In genomic region chr7:49773082-49773938, GRCh38 we compare ENCODE assay signal across 10 cellular contexts. TPM values are rescaled to one million over a fixed set of nuclear protein-coding genes. Genes with fewer than 3 reads are reported as not detected.
DNase-seq lines count a peak whose midpoint lies in the region; ATAC-seq and TF ChIP-seq lines count a peak whose summit lies in the region.
"Had no signal": no experiment of that assay in that cellular context is flagged by ENCODE, and none has a peak within 500 bp of the region (broad histone marks: within the 10 kb centered on the region; RNA-seq: fewer than 3 reads in every experiment).

Gene VWC2, plus strand, starts transcription at chr7:49773638. Its CDS starts 1,798 bp downstream, at chr7:49775436.

- intact Hi-C loops in activated CD8-positive, alpha-beta T cell treated with anti-CD3 and anti-CD28 coated beads for 36 hours (cut with micrococcal nuclease) = no loop called here
- intact Hi-C loops in upper lobe of right lung (cut with DNase I) = no loop called here

- ATAC-seq in activated CD8-positive, alpha-beta T cell treated with anti-CD3 and anti-CD28 coated beads, Interleukin-2, amount 10 ng/mL, durations not matched to agents 7 days and 5 days = peak; percentile 24
- ATAC-seq in activated CD8-positive, alpha-beta T cell treated with anti-CD3 and anti-CD28 coated beads for 36 hours = no peak
- ATAC-seq in upper lobe of right lung = peak; percentile 31

- no peak for TF ChIP-seq CTCF in activated CD8-positive, alpha-beta T cell treated with anti-CD3 and anti-CD28 coated beads for 36 hours (IDR thresholded peaks at IDR 0.05)
- TF ChIP-seq CTCF in coronary artery (IDR thresholded peaks at IDR 0.05) (no peak), upper lobe of right lung (IDR thresholded peaks at IDR 0.05) (no peak)

- H3K36me3 ChIP-seq in mesodermal cell (ENCODE audit: control insufficient read depth, insufficient read depth, low read length) (no peaks in the 10 kb centered on the region), upper lobe of right lung (no peaks in the 10 kb centered on the region)

- H3K27me3 ChIP-seq in upper lobe of right lung = peaks cover 60% of the 10 kb centered on the region

- CTCF ChIA-PET in activated CD8-positive, alpha-beta T cell treated with anti-CD3 and anti-CD28 coated beads, Interleukin-2, amount 10 ng/mL, durations not matched to agents 7 days and 5 days (lab: Charles Lee) = no interaction called here
- CTCF ChIA-PET in activated CD8-positive, alpha-beta T cell treated with anti-CD3 and anti-CD28 coated beads for 36 hours (lab: Charles Lee) = no interaction called here

- 2 to 4% methylated on average over 37 to 69 of the region's 83 CpGs for WGBS in mesodermal cell (ENCODE audit: insufficient coverage in 2 of 2), 2 experiments

- H3K4me3 ChIP-seq in coronary artery (peak within 1 kb of the TSS; percentile 72), mesodermal cell (ENCODE audit: extremely low read depth, insufficient read depth, low read length, poor library complexity, severe bottlenecking) (peak within 1 kb of the TSS; percentile 35), upper lobe of right lung (peak within 1 kb of the TSS; percentile 44)

- peak within 1 kb of the TSS; percentile 18 for H3K4me3 Mint-ChIP-seq in activated CD8-positive, alpha-beta T cell treated with anti-CD3 and anti-CD28 coated beads, Interleukin-2, amount 10 ng/mL, durations not matched to agents 7 days and 5 days
- H3K4me3 Mint-ChIP-seq in activated CD8-positive, alpha-beta T cell treated with anti-CD3 and anti-CD28 coated beads for 36 hours = no peak within 1 kb of the TSS

- H3K4me1 Mint-ChIP-seq in activated CD8-positive, alpha-beta T cell treated with anti-CD3 and anti-CD28 coated beads, Interleukin-2, amount 10 ng/mL, durations not matched to agents 7 days and 5 days (ENCODE audit: low read depth) = peaks cover 9% of the 10 kb centered on the region
- peaks cover 5% of the 10 kb centered on the region for H3K4me1 Mint-ChIP-seq in activated CD8-positive, alpha-beta T cell treated with anti-CD3 and anti-CD28 coated beads for 36 hours (ENCODE audit: low read depth)

- H3K36me3 Mint-ChIP-seq in activated CD8-positive, alpha-beta T cell treated with anti-CD3 and anti-CD28 coated beads, Interleukin-2, amount 10 ng/mL, durations not matched to agents 7 days and 5 days (ENCODE audit: low read depth) = peaks cover 4% of the 10 kb centered on the region
- H3K36me3 Mint-ChIP-seq in activated CD8-positive, alpha-beta T cell treated with anti-CD3 and anti-CD28 coated beads for 36 hours (ENCODE audit: low read depth) = no peaks in the 10 kb centered on the region

- H3K9me3 Mint-ChIP-seq in activated CD8-positive, alpha-beta T cell treated with anti-CD3 and anti-CD28 coated beads, Interleukin-2, amount 10 ng/mL, durations not matched to agents 7 days and 5 days (ENCODE audit: insufficient read depth) = no peaks in the 10 kb centered on the region
- H3K9me3 Mint-ChIP-seq in activated CD8-positive, alpha-beta T cell treated with anti-CD3 and anti-CD28 coated beads for 36 hours = no peaks in the 10 kb centered on the region

- H3K27ac Mint-ChIP-seq in activated CD8-positive, alpha-beta T cell treated with anti-CD3 and anti-CD28 coated beads, Interleukin-2, amount 10 ng/mL, durations not matched to agents 7 days and 5 days = no peak within 1 kb of the TSS
- H3K27ac Mint-ChIP-seq in activated CD8-positive, alpha-beta T cell treated with anti-CD3 and anti-CD28 coated beads for 36 hours = no peak within 1 kb of the TSS

- POLR2A ChIA-PET in activated CD8-positive, alpha-beta T cell treated with anti-CD3 and anti-CD28 coated beads, Interleukin-2, amount 10 ng/mL, durations not matched to agents 7 days and 5 days (lab: Charles Lee) = no interaction called here
- POLR2A ChIA-PET in activated CD8-positive, alpha-beta T cell treated with anti-CD3 and anti-CD28 coated beads for 36 hours (lab: Charles Lee) = no interaction called here

- peaks cover 6% of the 10 kb centered on the region for H3K4me1 ChIP-seq in mesodermal cell (ENCODE audit: control insufficient read depth, insufficient read depth, low read length, poor library complexity, severe bottlenecking)
- no peaks in the 10 kb centered on the region for H3K4me1 ChIP-seq in upper lobe of right lung

- H3K9me3 ChIP-seq in mesodermal cell (ENCODE audit: control insufficient read depth, low read length) = no peaks in the 10 kb centered on the region
- no peaks in the 10 kb centered on the region for H3K9me3 ChIP-seq in upper lobe of right lung

- H3K27me3 Mint-ChIP-seq in activated CD8-positive, alpha-beta T cell treated with anti-CD3 and anti-CD28 coated beads, Interleukin-2, amount 10 ng/mL, durations not matched to agents 7 days and 5 days (ENCODE audit: low read depth) = peaks cover 53% of the 10 kb centered on the region
- H3K27me3 Mint-ChIP-seq in activated CD8-positive, alpha-beta T cell treated with anti-CD3 and anti-CD28 coated beads for 36 hours = peaks cover 43% of the 10 kb centered on the region

- DNase-seq in activated CD8-positive, alpha-beta T cell treated with anti-CD3 and anti-CD28 coated beads, Interleukin-2, amount 10 ng/mL, durations not matched to agents 7 days and 5 days = no peak
- no peak for DNase-seq in activated CD8-positive, alpha-beta T cell treated with anti-CD3 and anti-CD28 coated beads for 36 hours
- DNase-seq in coronary artery (ENCODE audit: low spot score) (no peak), upper lobe of right lung (no peak), globus pallidus (ENCODE audit: low spot score) (no peak), T1000 (lab: John Stamatoyannopoulos, UW) (no peak), dedifferentiated amniotic fluid mesenchymal stem cell (ENCODE audit: extremely low spot score) (no peak)
- DNase-seq: activated T-cell treated with anti-CD3 and anti-CD28 coated beads, Interleukin-2, amount 50 U/mL, for 1 hour had no signal

- H3K27ac ChIP-seq in coronary artery = no peak within 1 kb of the TSS
- H3K27ac ChIP-seq in mesodermal cell (ENCODE audit: low read depth, low read length, severe bottlenecking) = no peak within 1 kb of the TSS
- H3K27ac ChIP-seq in upper lobe of right lung = no peak within 1 kb of the TSS

RNA-seq across cellular contexts. Expression of gene VWC2, which starts in this region (rescaled TPM):
- total RNA-seq in activated CD8-positive, alpha-beta T cell treated with anti-CD3 and anti-CD28 coated beads, Interleukin-2, amount 10 ng/mL, durations not matched to agents 7 days and 5 days = not detected
- total RNA-seq in activated CD8-positive, alpha-beta T cell treated with anti-CD3 and anti-CD28 coated beads for 36 hours = not detected
- 0.07 TPM for polyA plus RNA-seq in mesodermal cell (2013, experiment 1 of 2)
- polyA plus RNA-seq in mesodermal cell (2013, experiment 2 of 2) = 0.05 TPM
- total RNA-seq in upper lobe of right lung = 0.23 TPM
- total RNA-seq: NCI-H460 had no signal

Comparison
In these comparisons a context has a peak if more than half of its experiments do, and no peak if none do; other contexts are left out.
1. Peak in ATAC-seq in activated CD8-positive, alpha-beta T cell treated with anti-CD3 and anti-CD28 coated beads, Interleukin-2, amount 10 ng/mL, durations not matched to agents 7 days and 5 days; RNA of the gene not detected or under 1 TPM.
2. Peak in ATAC-seq and H3K4me3 ChIP-seq in upper lobe of right lung; RNA of the gene not detected or under 1 TPM.